31 cellular contexts compared by ENCODE assay signal in genomic region chr1:26031903-26032220, GRCh38. TPM values are rescaled to one million over a fixed set of nuclear protein-coding genes. Genes with fewer than 3 reads are reported as not detected.
"Had no signal": no experiment of that assay in that cellular context is flagged by ENCODE, and none has a peak within 500 bp of the region (broad histone marks: within the 10 kb centered on the region; RNA-seq: fewer than 3 reads in every experiment).

No MANE protein-coding gene starts in this region.

- H3K27me3 ChIP-seq: pancreas had no signal

- H3K4me3 Mint-ChIP-seq: endodermal cell; natural killer cell treated with Interleukin-12 subunit alpha and Interleukin-12 subunit beta and Interleukin-15 and Interleukin-18, amount 100 ng/mL, for 72 hours; stimulated activated effector memory CD8-positive, alpha-beta T cell treated with anti-CD3 and anti-CD28 coated beads, Interleukin-12 subunit alpha, Interleukin-12 subunit beta, amount 100 ng/mL, for 72 hours had no signal

- H3K36me3 ChIP-seq: left lung, pancreas, stomach, tibial artery had no signal

- DNase-seq: cerebellar nuclear complex; effector CD8-positive, alpha-beta T cell; endodermal cell; foreskin keratinocyte; glutamatergic neuron; heart right ventricle; hippocampal formation; left cardiac atrium; left lung; mammary epithelial cell; mucosa of descending colon; naive B cell; occipital lobe; stimulated activated CD4-positive, alpha-beta T cell treated with anti-CD3 and anti-CD28 coated beads, Interleukin-2, amount 100 ng/mL, for 24 hours; stimulated activated CD4-positive, alpha-beta T cell treated with anti-CD3 and anti-CD28 coated beads, Interleukin-4, amount 100 ng/mL, for 24 hours; stimulated activated naive CD4-positive, alpha-beta T cell treated with Interleukin-2 at 50 U/mL for 16 hours; stomach; tibial artery had no signal

- H3K4me1 ChIP-seq: foreskin keratinocyte had no signal

- H3K36me3 Mint-ChIP-seq: naive B cell; natural killer cell treated with Interleukin-12 subunit alpha and Interleukin-12 subunit beta and Interleukin-15 and Interleukin-18, amount 100 ng/mL, for 72 hours; stimulated activated effector memory CD8-positive, alpha-beta T cell treated with anti-CD3 and anti-CD28 coated beads, Interleukin-12 subunit alpha, Interleukin-12 subunit beta, amount 100 ng/mL, for 72 hours; type B pancreatic cell had no signal

- H3K9me3 Mint-ChIP-seq: endodermal cell; naive B cell; natural killer cell treated with Interleukin-12 subunit alpha and Interleukin-12 subunit beta and Interleukin-15 and Interleukin-18, amount 100 ng/mL, for 72 hours; stimulated activated effector memory CD8-positive, alpha-beta T cell treated with anti-CD3 and anti-CD28 coated beads, Interleukin-12 subunit alpha, Interleukin-12 subunit beta, amount 100 ng/mL, for 72 hours; type B pancreatic cell had no signal

- H3K27ac ChIP-seq: epithelial cell of prostate, foreskin keratinocyte, heart right ventricle, left lung, pancreas, stomach, tibial artery had no signal

- H3K9me3 ChIP-seq: heart right ventricle, left lung, mucosa of descending colon, pancreas, stomach, tibial artery had no signal

- H3K27ac Mint-ChIP-seq: endodermal cell; natural killer cell treated with Interleukin-12 subunit alpha and Interleukin-12 subunit beta and Interleukin-15 and Interleukin-18, amount 100 ng/mL, for 72 hours; stimulated activated effector memory CD8-positive, alpha-beta T cell treated with anti-CD3 and anti-CD28 coated beads, Interleukin-12 subunit alpha, Interleukin-12 subunit beta, amount 100 ng/mL, for 72 hours had no signal

- H3K4me3 ChIP-seq: heart right ventricle, left lung, mucosa of descending colon, pancreas, stomach, tibial artery had no signal

- ATAC-seq: esophagus mucosa; foreskin keratinocyte; heart right ventricle; left cardiac atrium; left lung; mucosa of descending colon; natural killer cell treated with Interleukin-12 subunit alpha and Interleukin-12 subunit beta and Interleukin-15 and Interleukin-18, amount 100 ng/mL, for 72 hours; pancreas; sciatic nerve; stimulated activated effector memory CD8-positive, alpha-beta T cell treated with anti-CD3 and anti-CD28 coated beads, Interleukin-12 subunit alpha, Interleukin-12 subunit beta, amount 100 ng/mL, for 72 hours had no signal

RNA-seq across cellular contexts. Expression of gene EXTL1, which starts 10.3 kb away (rescaled TPM):
- total RNA-seq: esophagus mucosa; mesenteric fat pad; natural killer cell treated with Interleukin-12 subunit alpha and Interleukin-12 subunit beta and Interleukin-15 and Interleukin-18, amount 100 ng/mL, for 72 hours; subcutaneous adipose tissue had no signal

RNA-seq across cellular contexts. Expression of gene SLC30A2, which starts 14.1 kb away (rescaled TPM):
- total RNA-seq: endodermal cell; esophagus mucosa; fibroblast of lung; foreskin keratinocyte; mesenteric fat pad; natural killer cell treated with Interleukin-12 subunit alpha and Interleukin-12 subunit beta and Interleukin-15 and Interleukin-18, amount 100 ng/mL, for 72 hours; occipital lobe; posterior vena cava; sciatic nerve; temporal lobe had no signal
- polyA plus RNA-seq: fibroblast of lung, foreskin keratinocyte, mammary epithelial cell had no signal

RNA-seq across cellular contexts. Expression of gene TRIM63, which starts 35.6 kb away (rescaled TPM):
- total RNA-seq: endodermal cell; esophagus mucosa; fibroblast of lung; foreskin keratinocyte; kidney epithelial cell; mammary epithelial cell; natural killer cell treated with Interleukin-12 subunit alpha and Interleukin-12 subunit beta and Interleukin-15 and Interleukin-18, amount 100 ng/mL, for 72 hours; temporal lobe had no signal
- polyA plus RNA-seq: fibroblast of lung, foreskin keratinocyte, mammary epithelial cell had no signal
